In genomic region chr5:10539685-10539998, GRCh38 we compare ENCODE assay signal across 29 cellular contexts. TPM values are rescaled to one million over a fixed set of nuclear protein-coding genes. Genes with fewer than 3 reads are reported as not detected.
A peak's percentile ranks its signal among the peaks of the same experiment; 100 is the strongest.
DNase-seq lines count a peak whose midpoint lies in the region; ATAC-seq, FAIRE-seq and TF ChIP-seq lines count a peak whose summit lies in the region.
"Had no signal": no experiment of that assay in that cellular context is flagged by ENCODE, and none has a peak within 500 bp of the region (broad histone marks: within the 10 kb centered on the region; RNA-seq: fewer than 3 reads in every experiment).

No MANE protein-coding gene starts in this region.

- no peak for TF ChIP-seq CTCF in IMR-90 (conservative IDR thresholded peaks at IDR 0.05; ENCODE audit: low read depth, low read length)
- TF ChIP-seq CTCF in H1 (IDR thresholded peaks at IDR 0.05; ENCODE audit: control extremely low read depth in 1 of 3, insufficient read depth in 1 of 3, low read depth in 1 of 3, low read length in 3 of 3), result no peak

- no peak overlapping the region for H3K9ac ChIP-seq in IMR-90 (ENCODE audit: low read depth, low read length)
- no peak overlapping the region for H3K9ac ChIP-seq in H1 (replicated peaks in 1 of 4; ENCODE audit: extremely low read depth in 1 of 4, low read depth in 3 of 4, low read length in 3 of 4)
- H3K9ac ChIP-seq in trophoblast cell (ENCODE audit: low read length), result no peak overlapping the region

- intact Hi-C loops in IMR-90 (cut with micrococcal nuclease), result no loop called here

- H2BK15ac ChIP-seq in IMR-90 (ENCODE audit: low read depth, low read length) (peak overlapping the region; percentile 6; the same call in 2 of the 3 replicates), H1 (ENCODE audit: low read length) (peak overlapping the region; percentile 3; the same call in 1 of the 2 replicates)

- 63% methylated on average over 1 of the region's 3 CpGs; no CpG with 5 or more reads in 1 of the 2 experiments for WGBS in IMR-90 (ENCODE audit: extremely low coverage in 2 of 2, insufficient read length in 1 of 2), 2 experiments
- 94% methylated on average over 3 of the region's 3 CpGs; no CpG with 5 or more reads in 1 of the 2 experiments for WGBS in H1 (ENCODE audit: extremely low coverage in 1 of 2, insufficient coverage in 1 of 2, insufficient read length in 1 of 2, insufficient replicate concordance in 2 of 2, low coverage in 1 of 2, low lambda C conversion rate in 2 of 2, missing lambda C conversion rate in 1 of 2), 2 experiments
- WGBS in trophoblast cell (ENCODE audit: extremely low coverage, insufficient coverage, insufficient read length), result no CpG with 5 or more reads among the region's 3 CpGs

- H4K12ac ChIP-seq in trophoblast cell (ENCODE audit: low read depth, low read length), result no peak overlapping the region

- 0 out of 2 replicates have a peak overlapping the region, but pooled peaks have one; percentile 62 for H2BK12ac ChIP-seq in H1 (ENCODE audit: low read depth, low read length)
- peak overlapping the region; percentile 19 for H2BK12ac ChIP-seq in trophoblast cell (ENCODE audit: low read length)

- peak overlapping the region; percentile 68 for H2AFZ ChIP-seq in IMR-90 (replicated peaks; ENCODE audit: low read length, poor library complexity)
- no peak overlapping the region for H2AFZ ChIP-seq in H1 (ENCODE audit: low read length)
- no peak overlapping the region for H2AFZ ChIP-seq in trophoblast cell (ENCODE audit: insufficient read depth, low read length, poor library complexity)
- H2AFZ ChIP-seq: GM23338 had no signal

- peak overlapping the region; percentile 83 for H2AK5ac ChIP-seq in IMR-90 (ENCODE audit: low read depth, low read length)
- no peak overlapping the region for H2AK5ac ChIP-seq in H1 (ENCODE audit: low read depth, low read length)
- H2AK5ac ChIP-seq in trophoblast cell (ENCODE audit: low read length), result no peak overlapping the region

- H3K4me1 Mint-ChIP-seq in activated T-cell treated with anti-CD3 and anti-CD28 coated beads, Interleukin-2, amount 50 U/mL, for 24 hours (ENCODE audit: low read depth), result peaks cover 19% of the 10 kb centered on the region

- dilution Hi-C loops in IMR-90 (cut with HindIII; ENCODE audit: low sequenced_read_pairs, unreplicated experiment), result no loop called here

- H4K5ac ChIP-seq in IMR-90 (ENCODE audit: low read depth, low read length) (no peak overlapping the region), H1 (ENCODE audit: insufficient read length, low read depth, low read length) (no peak overlapping the region)

- H3K56ac ChIP-seq in IMR-90 (ENCODE audit: extremely low read depth, insufficient read depth, low read length), result no peak overlapping the region
- no peak overlapping the region for H3K56ac ChIP-seq in H1 (replicated peaks; ENCODE audit: insufficient read length, low read depth, low read length)

- H3K4me3 Mint-ChIP-seq in activated T-cell treated with anti-CD3 and anti-CD28 coated beads, Interleukin-2, amount 50 U/mL, for 24 hours, result no peak overlapping the region
- H3K4me3 Mint-ChIP-seq: activated naive CD8-positive, alpha-beta T cell treated with anti-CD3 and anti-CD28 coated beads for 36 hours; activated T-helper 1 cell treated with anti-CD3 and anti-CD28 coated beads, Interleukin-12 subunit alpha, Interleukin-12 subunit beta, Interleukin-2, Interleukin-4 antibody, amounts not matched to agents 30 ng/mL and 10 ng/mL and 1 ng/mL, durations not matched to agents 14 hours and 24 hours and 36 hours; GM23338 had no signal

- H3K79me2 ChIP-seq in H1 (ENCODE audit: control insufficient read depth in 1 of 2, insufficient read depth in 2 of 2, low read length in 2 of 2), result no peaks in the 10 kb centered on the region
- H3K79me2 ChIP-seq in trophoblast cell (ENCODE audit: control insufficient read depth, insufficient read depth, low read length, poor library complexity), result no peaks in the 10 kb centered on the region

- in situ Hi-C loops in IMR-90 (cut with MboI; ENCODE audit: low sequenced_read_pairs), result no loop called here

- H3K79me1 ChIP-seq in IMR-90 (ENCODE audit: low read depth in 1 of 2, low read length in 2 of 2), result no peaks in the 10 kb centered on the region
- H3K79me1 ChIP-seq in H1 (ENCODE audit: low read depth, low read length), result no peaks in the 10 kb centered on the region
- H3K79me1 ChIP-seq in trophoblast cell (ENCODE audit: low read length), result peaks cover 6% of the 10 kb centered on the region

- H3K4me3 ChIP-seq in IMR-90 (ENCODE audit: insufficient read depth, low read depth, low read length) (no peak overlapping the region), H1 (ENCODE audit: extremely low read depth in 1 of 4, insufficient read depth in 2 of 4, low read depth in 3 of 4, low read length in 4 of 4) (no peak overlapping the region), trophoblast cell (ENCODE audit: low read depth, low read length) (no peak overlapping the region)
- H3K4me3 ChIP-seq: body of pancreas, colonic mucosa, GM12878, GM23338, lung, SK-N-MC, stomach had no signal

- H3K27me3 ChIP-seq in IMR-90 (ENCODE audit: control insufficient read depth, insufficient read depth, low read length) (no peaks in the 10 kb centered on the region), H1 (replicated peaks in 1 of 4; ENCODE audit: control insufficient read depth in 3 of 4, extremely low read depth in 1 of 4, insufficient read depth in 3 of 4, low read length in 3 of 4) (peaks cover 0 to 1% (median under 1%) of the 10 kb centered on the region in 4 experiments; a peak in 3 of 7 replicates), trophoblast cell (ENCODE audit: insufficient read depth, low read length) (no peaks in the 10 kb centered on the region)
- H3K27me3 ChIP-seq: body of pancreas, colonic mucosa had no signal

- no peaks in the 10 kb centered on the region for H3K23me2 ChIP-seq in H1 (ENCODE audit: low read depth, low read length)

- H3K18ac ChIP-seq in IMR-90 (ENCODE audit: low read depth, low read length), result no peak overlapping the region; the same call in 1 of the 2 replicates
- H3K18ac ChIP-seq in H1 (ENCODE audit: extremely low read depth, low read length), result no peak overlapping the region
- no peak overlapping the region for H3K18ac ChIP-seq in trophoblast cell (ENCODE audit: low read length)

- no peak for TF ChIP-seq EP300 in H1 (IDR thresholded peaks at IDR 0.05; ENCODE audit: borderline replicate concordance in 1 of 2, low read depth in 2 of 2, low read length in 2 of 2)

- no peaks in the 10 kb centered on the region for H3K36me3 ChIP-seq in IMR-90 (ENCODE audit: control insufficient read depth, insufficient read depth, low read length)
- no peaks in the 10 kb centered on the region for H3K36me3 ChIP-seq in H1 (ENCODE audit: control insufficient read depth in 2 of 4, insufficient read depth in 4 of 4, low read length in 3 of 4)
- no peaks in the 10 kb centered on the region for H3K36me3 ChIP-seq in trophoblast cell (ENCODE audit: control insufficient read depth in 1 of 2, insufficient read depth in 2 of 2, low read length in 2 of 2)
- H3K36me3 ChIP-seq: colonic mucosa, stomach had no signal

- H3K9me3 Mint-ChIP-seq in activated T-cell treated with anti-CD3 and anti-CD28 coated beads, Interleukin-2, amount 50 U/mL, for 24 hours, result no peaks in the 10 kb centered on the region
- H3K9me3 Mint-ChIP-seq: activated naive CD8-positive, alpha-beta T cell treated with anti-CD3 and anti-CD28 coated beads for 36 hours; activated T-helper 1 cell treated with anti-CD3 and anti-CD28 coated beads, Interleukin-12 subunit alpha, Interleukin-12 subunit beta, Interleukin-2, Interleukin-4 antibody, amounts not matched to agents 30 ng/mL and 10 ng/mL and 1 ng/mL, durations not matched to agents 14 hours and 24 hours and 36 hours; GM23338 had no signal

- CTCF ChIA-PET in IMR-90 (lab: Yijun Ruan, JAX) (no interaction called here), H1 (lab: Charles Lee; ENCODE audit: partially characterized antibody) (interaction anchor here (1.1 kb wide), 1 partner anchor 14 kb away, joined by 3 read pairs; no protein-coding TSS in a partner anchor)

- H3K14ac ChIP-seq in IMR-90 (replicated peaks; ENCODE audit: low read depth, low read length) (peak overlapping the region; percentile 83), H1 (ENCODE audit: insufficient read length) (no peak overlapping the region), trophoblast cell (ENCODE audit: low read length) (no peak overlapping the region)

- no peaks in the 10 kb centered on the region for H3K36me3 Mint-ChIP-seq in activated T-cell treated with anti-CD3 and anti-CD28 coated beads, Interleukin-2, amount 50 U/mL, for 24 hours (ENCODE audit: low read depth)
- H3K36me3 Mint-ChIP-seq: activated naive CD8-positive, alpha-beta T cell treated with anti-CD3 and anti-CD28 coated beads for 36 hours had no signal

- DNase-seq in AG20443 (ENCODE audit: low spot score) (peak; percentile 47), IMR-90 (peak; percentile 49), H1 (ENCODE audit: low read depth in 1 of 2, low spot score in 2 of 2) (no peak), trophoblast cell (no peak), NCI-H146 treated with DMSO at 0.1 percent for 48 hours (lab: John Stamatoyannopoulos, UW; ENCODE audit: unreplicated experiment) (no peak)
- no peak for DNase-seq in activated T-cell treated with anti-CD3 and anti-CD28 coated beads, Interleukin-2, amount 50 U/mL, for 24 hours
- DNase-seq: activated naive CD8-positive, alpha-beta T cell treated with anti-CD3 and anti-CD28 coated beads for 36 hours; body of pancreas; colonic mucosa; DMS 273 treated with DMSO at 0.1 percent for 48 hours; foreskin keratinocyte; GDM1; hippocampal formation; NCI-H1048; NCI-H2107; NCI-H510A; NK-92 treated with Interleukin-12 subunit alpha and Interleukin-12 subunit beta, amount 100 ng/mL, for 24 hours; RPMI8226; stimulated activated CD4-positive, alpha-beta T cell treated with anti-CD3 and anti-CD28 coated beads, Interleukin-12 subunit alpha, Interleukin-12 subunit beta, amount 100 ng/mL, for 4 hours; stomach had no signal

- TF ChIP-seq RAD21 in IMR-90 (IDR thresholded peaks at IDR 0.05; ENCODE audit: low read length), result no peak
- TF ChIP-seq RAD21 in H1 (IDR thresholded peaks at IDR 0.05 in 1 of 2, conservative IDR thresholded peaks at IDR 0.05 in 1 of 2; ENCODE audit: low read depth in 2 of 2, low read length in 2 of 2), result no peak

- no peaks in the 10 kb centered on the region for H4K20me1 ChIP-seq in IMR-90 (ENCODE audit: insufficient read depth, low read length)
- no peaks in the 10 kb centered on the region for H4K20me1 ChIP-seq in H1 (replicated peaks in 1 of 2; ENCODE audit: control insufficient read depth in 1 of 2, insufficient read depth in 2 of 2, low read length in 2 of 2)

- H2BK120ac ChIP-seq in IMR-90 (ENCODE audit: low read depth, low read length) (peak overlapping the region; percentile 44), H1 (replicated peaks; ENCODE audit: low read depth, low read length) (no peak overlapping the region), trophoblast cell (ENCODE audit: insufficient read depth, low read length, poor library complexity) (peak overlapping the region; percentile 28)

- no peaks in the 10 kb centered on the region for H3K9me3 ChIP-seq in IMR-90 (ENCODE audit: control insufficient read depth, insufficient read depth, low read length)
- no peaks in the 10 kb centered on the region for H3K9me3 ChIP-seq in H1 (ENCODE audit: insufficient read depth in 2 of 2, low read depth in 1 of 2, low read length in 1 of 2)
- H3K9me3 ChIP-seq in trophoblast cell (ENCODE audit: insufficient read depth, low read depth, low read length), result peaks cover 2% of the 10 kb centered on the region
- H3K9me3 ChIP-seq: body of pancreas, colonic mucosa, stomach had no signal

- H3K27ac ChIP-seq in IMR-90 (ENCODE audit: insufficient read depth, low read length), result no peak overlapping the region
- no peak overlapping the region for H3K27ac ChIP-seq in H1 (ENCODE audit: low read depth, low read length)
- no peak overlapping the region for H3K27ac ChIP-seq in trophoblast cell (ENCODE audit: low read depth, low read length)
- H3K27ac ChIP-seq: body of pancreas, colonic mucosa, foreskin keratinocyte, SK-N-MC, stomach had no signal

- peaks cover 13% of the 10 kb centered on the region for H3K4me1 ChIP-seq in IMR-90 (ENCODE audit: control insufficient read depth, insufficient read depth, low read length)
- no peaks in the 10 kb centered on the region; a peak in 2 of 7 replicates for H3K4me1 ChIP-seq in H1 (replicated peaks in 1 of 4; ENCODE audit: control insufficient read depth in 3 of 4, insufficient read depth in 4 of 4, low read length in 3 of 4)
- H3K4me1 ChIP-seq in trophoblast cell (ENCODE audit: control insufficient read depth in 1 of 2, insufficient read depth in 2 of 2, low read length in 2 of 2), result peaks cover 15 to 21% of the 10 kb centered on the region in 2 experiments
- H3K4me1 ChIP-seq: colonic mucosa had no signal

- no peak overlapping the region for H3K4me2 ChIP-seq in IMR-90 (ENCODE audit: low read depth, low read length)
- H3K4me2 ChIP-seq in H1 (ENCODE audit: insufficient read depth in 1 of 2, low read depth in 2 of 2, low read length in 2 of 2), result no peak overlapping the region
- no peak overlapping the region for H3K4me2 ChIP-seq in trophoblast cell (ENCODE audit: low read length)
- H3K4me2 ChIP-seq: GM23338 had no signal

- H3K23ac ChIP-seq in IMR-90 (ENCODE audit: low read depth, low read length) (no peak overlapping the region), H1 (ENCODE audit: insufficient read length) (no peak overlapping the region), trophoblast cell (ENCODE audit: low read length) (no peak overlapping the region)

- H3K4ac ChIP-seq in IMR-90 (ENCODE audit: low read depth, low read length), result peak overlapping the region; percentile 62; the same call in 1 of the 2 replicates
- no peak overlapping the region for H3K4ac ChIP-seq in H1 (replicated peaks; ENCODE audit: insufficient read length, low read depth, low read length)
- no peak overlapping the region for H3K4ac ChIP-seq in trophoblast cell (ENCODE audit: low read depth, low read length)

- H2AK9ac ChIP-seq in IMR-90 (replicated peaks; ENCODE audit: low read depth, low read length, poor library complexity), result peak overlapping the region; percentile 12

- peaks cover 4% of the 10 kb centered on the region; the same call in 1 of the 2 replicates for H3K9me1 ChIP-seq in IMR-90 (ENCODE audit: insufficient read depth, low read length)

- H2BK20ac ChIP-seq in IMR-90 (ENCODE audit: low read depth, low read length) (peak overlapping the region; percentile 67), H1 (ENCODE audit: low read length) (peak overlapping the region; percentile 48; the same call in 1 of the 2 replicates)

- no TSS peak for BruUV-seq in IMR-90 (replicated peaks; lab: Mats Ljungman, UMichigan)

- peak overlapping the region; percentile 13 for H4K91ac ChIP-seq in IMR-90 (ENCODE audit: insufficient read depth, low read depth, low read length)
- H4K91ac ChIP-seq in H1 (replicated peaks; ENCODE audit: insufficient read length, low read length), result no peak overlapping the region
- peak overlapping the region; percentile 22 for H4K91ac ChIP-seq in trophoblast cell (ENCODE audit: low read depth, low read length)

- peaks cover 31% of the 10 kb centered on the region for H3K27me3 Mint-ChIP-seq in activated T-cell treated with anti-CD3 and anti-CD28 coated beads, Interleukin-2, amount 50 U/mL, for 24 hours

- POLR2A ChIA-PET in IMR-90 (lab: Charles Lee; ENCODE audit: unreplicated experiment), result no interaction called here
- POLR2A ChIA-PET in H1 (lab: Charles Lee; ENCODE audit: partially characterized antibody), result interaction anchor here (1.2 kb wide), 1 partner anchor 11 kb away, joined by 3 read pairs; no protein-coding TSS in a partner anchor

- H3K27ac Mint-ChIP-seq in activated T-cell treated with anti-CD3 and anti-CD28 coated beads, Interleukin-2, amount 50 U/mL, for 24 hours, result no peak overlapping the region
- H3K27ac Mint-ChIP-seq: activated naive CD8-positive, alpha-beta T cell treated with anti-CD3 and anti-CD28 coated beads for 36 hours; activated T-helper 1 cell treated with anti-CD3 and anti-CD28 coated beads, Interleukin-12 subunit alpha, Interleukin-12 subunit beta, Interleukin-2, Interleukin-4 antibody, amounts not matched to agents 30 ng/mL and 10 ng/mL and 1 ng/mL, durations not matched to agents 14 hours and 24 hours and 36 hours; GM23338 had no signal

- H2BK5ac ChIP-seq in IMR-90 (ENCODE audit: low read depth, low read length, poor library complexity, severe bottlenecking) (no peak overlapping the region), H1 (ENCODE audit: low read depth, low read length) (no peak overlapping the region), trophoblast cell (ENCODE audit: low read depth, low read length, poor library complexity) (no peak overlapping the region)

- no peak for TF ChIP-seq POLR2A in IMR-90 (IDR thresholded peaks at IDR 0.05; ENCODE audit: low read depth, low read length)
- TF ChIP-seq POLR2A in H1 (IDR thresholded peaks at IDR 0.05; ENCODE audit: control extremely low read depth in 1 of 2, low read depth in 2 of 2, low read length in 2 of 2), result no peak

- no peak for FAIRE-seq in H1 (lab: Jason Lieb, UNC)
- FAIRE-seq: endometrium, GM12878 had no signal

- H4K8ac ChIP-seq in IMR-90 (ENCODE audit: low read depth in 2 of 2, low read length in 2 of 2), result peak overlapping the region in 1 of 2 experiments; percentile 35; a peak in 2 of 4 replicates
- H4K8ac ChIP-seq in H1 (ENCODE audit: extremely low read depth, insufficient read depth, low read length), result no peak overlapping the region
- no peak overlapping the region for H4K8ac ChIP-seq in trophoblast cell (ENCODE audit: low read depth, low read length)

- ATAC-seq in IMR-90 (ENCODE audit: low read depth), result peak; percentile 50
- no peak for ATAC-seq in HG03095 (IDR thresholded peaks at IDR 0.05; ENCODE audit: unreplicated experiment)
- ATAC-seq in HG03442 (IDR thresholded peaks at IDR 0.05; ENCODE audit: unreplicated experiment), result no peak
- ATAC-seq: activated CD4-positive, CD25-positive, alpha-beta regulatory T cell treated with anti-CD3 and anti-CD28 coated beads, Interleukin-2, amount 50 U/mL, for 24 hours; body of pancreas; GM12878; GM23338 had no signal

RNA-seq across cellular contexts. Expression of gene ANKRD33B, which starts 24.2 kb away (rescaled TPM):
- total RNA-seq in IMR-90 (2012; rRNA removed), result 2.5 and 2.8 TPM in 2 replicates
- polyA plus RNA-seq in IMR-90 (2012; rRNA removed) (3.3 and 3.8 TPM in 2 replicates), H1 (2011; rRNA removed) (6.9 and 7.1 TPM in 2 replicates)
- 2.2 and 3.2 TPM in 2 replicates for polyA plus RNA-seq in IMR-90 (2012; cell fraction: cytosol; rRNA removed)
- polyA plus RNA-seq in IMR-90 (2012; cell fraction: nucleus; rRNA removed; ENCODE audit: low replicate concordance), result 13.5 and 13.8 TPM in 2 replicates
- total RNA-seq in H1 (2021; fragmentation: NEBNext Ultra II Directional; extraction: Animal tissue kit (Norgen Biotek cat#: 25700)), result 20.5 and 20.6 TPM in 2 replicates
- 5.4 TPM for polyA plus RNA-seq in H1 (2011; cell fraction: cytosol; rRNA removed)
- polyA plus RNA-seq in H1 (2011; cell fraction: nucleus; rRNA removed), result 10.9 TPM
- 8.6 to 11.9 TPM (median 11.1 TPM) in 4 replicates for polyA plus RNA-seq in H1 (2012, experiment 1 of 2)
- 2.7 TPM for polyA plus RNA-seq in H1 (2012, experiment 2 of 2)
- polyA plus RNA-seq in H1 (2013, experiment 1 of 2), result 6.4 TPM
- polyA plus RNA-seq in H1 (2013, experiment 2 of 2), result 6.4 TPM
- 25.2 and 26.2 TPM in 2 replicates for polyA minus RNA-seq in H1 (2011; rRNA and poly(A)+ RNA removed)
- polyA minus RNA-seq in H1 (2011; cell fraction: cytosol; rRNA and poly(A)+ RNA removed), result 16.0 TPM
- 15.9 TPM for polyA minus RNA-seq in H1 (2011; cell fraction: nucleus; rRNA and poly(A)+ RNA removed)
- 11.4 and 11.6 TPM in 2 replicates for polyA plus RNA-seq in trophoblast cell (2013)

Comparison
In these comparisons a context has a peak if more than half of its experiments do, and no peak if none do; other contexts are left out.
1. DNase-seq: peak in AG20443 (single experiment) and IMR-90 (single experiment); none in H1 (0 of 2), trophoblast cell (0 of 2), NCI-H146 treated with DMSO at 0.1 percent for 48 hours (single experiment) and activated T-cell treated with anti-CD3 and anti-CD28 coated beads, Interleukin-2, amount 50 U/mL, for 24 hours (single experiment).